In the genomic region with DNA sequence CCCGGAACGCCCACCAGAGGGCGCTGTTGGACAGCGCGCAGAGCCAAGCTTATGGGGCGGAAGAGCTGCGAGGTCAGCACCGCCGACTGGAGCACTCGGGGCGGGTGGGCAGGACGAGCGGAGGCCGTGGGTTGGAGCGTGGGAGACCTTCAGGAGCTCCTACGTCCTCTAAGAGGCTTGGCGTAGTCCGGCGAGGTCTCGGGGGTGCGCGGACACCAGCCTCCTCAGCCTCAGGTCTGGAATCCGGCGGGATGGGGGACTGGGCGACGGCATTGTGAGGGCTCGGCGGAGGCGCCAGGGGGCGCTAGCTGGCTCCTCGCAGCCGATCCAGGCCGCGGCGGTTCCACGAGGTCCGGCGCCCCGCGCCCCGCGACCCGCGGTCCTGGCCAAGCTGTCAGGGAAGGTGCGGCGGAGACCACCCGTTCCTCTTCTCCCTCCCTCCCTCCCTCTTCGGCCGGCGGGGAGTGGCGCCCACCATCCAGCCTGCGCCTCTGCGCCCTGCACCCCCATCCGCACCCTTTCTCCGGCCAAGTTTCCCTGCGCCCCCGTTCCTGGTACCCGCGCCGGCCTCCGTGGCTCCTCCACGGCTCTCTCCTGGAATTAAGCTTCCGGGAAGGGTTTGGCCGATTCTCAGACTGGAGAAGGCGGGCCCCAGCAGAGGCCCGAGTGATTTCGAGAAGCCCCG, we compare ENCODE assay signal across 8 cellular contexts. TPM values are rescaled to one million over a fixed set of nuclear protein-coding genes. Genes with fewer than 3 reads are reported as not detected.
DNase-seq lines count a peak whose midpoint lies in the region; TF ChIP-seq lines count a peak whose summit lies in the region.

No MANE protein-coding gene starts in this region.

- CTCF ChIA-PET in Caco-2 (lab: Charles Lee) = interaction anchor here (0.6 to 4.9 kb wide), 22 partner anchors 9 to 216 kb away, joined by 3 to 38 read pairs (median 5); a partner anchor contains a TSS

- no peak overlapping the region for H3K27ac Mint-ChIP-seq in Caco-2 (ENCODE audit: unreplicated experiment)

- no peaks in the 10 kb centered on the region for H3K9me3 Mint-ChIP-seq in Caco-2 (ENCODE audit: unreplicated experiment)

- H3K9me3 ChIP-seq in Caco-2 = no peaks in the 10 kb centered on the region
- H3K9me3 ChIP-seq in mononuclear cell (ENCODE audit: low read depth, low read length) = no peaks in the 10 kb centered on the region

- H3K4me3 Mint-ChIP-seq in Caco-2 (ENCODE audit: unreplicated experiment) = peak overlapping the region; percentile 78

- no peaks in the 10 kb centered on the region for H3K36me3 ChIP-seq in Caco-2 (ENCODE audit: control insufficient read depth, insufficient read depth, low read length)

- intact Hi-C loops in Caco-2 (cut with micrococcal nuclease; ENCODE audit: unreplicated experiment) = loop anchor here (1.0 kb wide), 3 partner anchors 57 to 113 kb away; no protein-coding TSS in a partner anchor

- H3K4me3 ChIP-seq in Caco-2 (ENCODE audit: low read depth, low read length) = peak overlapping the region; percentile 65
- H3K4me3 ChIP-seq in mononuclear cell (ENCODE audit: low read length) = peak overlapping the region; percentile 28

- H3K4me1 ChIP-seq in Caco-2 (no peaks in the 10 kb centered on the region), mononuclear cell (ENCODE audit: insufficient read depth, low read length) (peaks cover 36% of the 10 kb centered on the region)

- DNase-seq in Caco-2 = peak; percentile 55 to 83
- peak; percentile 93 for DNase-seq in GM20000 (ENCODE audit: low spot score)
- peak; percentile 64 for DNase-seq in HS-27A (ENCODE audit: low read depth)
- DNase-seq in NOMO-1 treated with dmso at 0.1 percent for 144 hours (lab: John Stamatoyannopoulos, UW; ENCODE audit: unreplicated experiment) = peak; percentile 83
- DNase-seq in activated CD8-positive, alpha-beta memory T cell treated with anti-CD3 and anti-CD28 coated beads, Interleukin-2, amount 50 U/mL, for 4 hours = peak; percentile 83
- DNase-seq in epidermal melanocyte (ENCODE audit: insufficient read length, low spot score) = peak; percentile 81
- DNase-seq in stimulated activated CD8-positive, alpha-beta memory T cell treated with anti-CD3 and anti-CD28 coated beads, Interleukin-4, amount 100 ng/mL, for 4 hours (ENCODE audit: low read depth in 2 of 2, low spot score in 1 of 2) = peak; percentile 51 to 61

- peaks cover 42% of the 10 kb centered on the region for H3K27me3 Mint-ChIP-seq in Caco-2 (ENCODE audit: insufficient read depth, unreplicated experiment)

- TF ChIP-seq CTCF in Caco-2 (IDR thresholded peaks at IDR 0.05; ENCODE audit: insufficient read depth in 1 of 2, low read depth in 1 of 2, low read length in 1 of 2, severe bottlenecking in 1 of 2, unreplicated experiment in 1 of 2) (peak; percentile 57 to 97), GM20000 (IDR thresholded peaks at IDR 0.05; ENCODE audit: extremely low read depth, missing control alignments) (peak; percentile 84)

- POLR2A ChIA-PET in Caco-2 (lab: Charles Lee) = no interaction called here

- no peaks in the 10 kb centered on the region for H3K4me1 Mint-ChIP-seq in Caco-2 (ENCODE audit: low read depth, unreplicated experiment)

- no TSS peak for BruUV-seq in Caco-2 (replicated peaks; lab: Mats Ljungman, UMichigan)

- H3K27me3 ChIP-seq in Caco-2 (replicated peaks; ENCODE audit: control insufficient read depth, insufficient read depth, low read length) (peaks cover 6% of the 10 kb centered on the region), mononuclear cell (ENCODE audit: insufficient read depth, low read length) (peaks cover 87% of the 10 kb centered on the region)

- no peaks in the 10 kb centered on the region for H3K36me3 Mint-ChIP-seq in Caco-2 (ENCODE audit: insufficient read depth, unreplicated experiment)

RNA-seq across cellular contexts. Expression of a gene that starts 24.3 kb away (rescaled TPM):
- total RNA-seq in Caco-2 (2022) = 63.1 and 64.1 TPM in 2 replicates
- 84.7 TPM for total RNA-seq in mononuclear cell

Comparison
In these comparisons a context has a peak if more than half of its experiments do, and no peak if none do; other contexts are left out.
1. Peak in every context shown above with its lines: DNase-seq and H3K4me3 ChIP-seq.